8 cellular contexts compared by ENCODE assay signal in the genomic region with DNA sequence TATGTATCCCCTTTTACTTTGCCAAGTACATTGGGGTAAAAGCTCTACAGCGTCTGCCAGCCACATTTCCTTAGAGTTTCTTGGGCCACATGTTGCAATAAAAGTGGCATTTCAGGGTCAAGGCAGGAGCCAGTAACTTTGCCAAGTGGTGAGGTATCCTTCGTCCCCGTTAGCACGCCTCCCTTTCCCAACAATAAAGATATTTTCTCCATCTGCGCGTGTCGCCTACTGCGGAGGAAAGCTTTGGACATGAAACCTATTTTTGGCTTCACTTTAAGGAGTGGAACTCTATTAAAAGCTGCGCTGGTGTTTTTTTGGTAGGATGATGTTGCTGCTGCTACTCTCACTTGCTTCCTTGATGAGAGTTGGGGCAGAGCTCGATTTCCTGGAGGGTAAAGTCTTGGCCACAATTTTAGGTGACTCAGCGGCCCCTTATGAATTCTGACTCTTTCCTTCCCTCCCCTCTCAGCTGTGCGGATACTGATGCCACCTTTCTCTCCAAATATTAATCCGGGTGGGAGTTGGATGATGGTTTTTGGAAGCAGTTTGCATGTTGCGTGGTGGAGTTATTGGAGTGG. TPM values are rescaled to one million over a fixed set of nuclear protein-coding genes. Genes with fewer than 3 reads are reported as not detected.
A peak's percentile ranks its signal among the peaks of the same experiment; 100 is the strongest.
DNase-seq lines count a peak whose midpoint lies in the region; ATAC-seq and TF ChIP-seq lines count a peak whose summit lies in the region.

No MANE protein-coding gene starts in this region.

- H3K27me3 Mint-ChIP-seq in MCF 10A (ENCODE audit: insufficient read depth, unreplicated experiment): no peaks in the 10 kb centered on the region

- CTCF ChIA-PET in MCF 10A (lab: Yijun Ruan, JAX): interaction anchor here (0.5 to 1.2 kb wide), 3 partner anchors 80 to 773 kb away, joined by 3 to 4 read pairs (median 3); no protein-coding TSS in a partner anchor

- intact Hi-C loops in MCF 10A (cut with micrococcal nuclease): loop anchor here (1.0 to 5.0 kb wide), 2 partner anchors 346 to 681 kb away; no protein-coding TSS in a partner anchor

- no peaks in the 10 kb centered on the region for H3K9me3 Mint-ChIP-seq in MCF 10A (ENCODE audit: unreplicated experiment)

- TF ChIP-seq CTCF in MCF 10A (IDR thresholded peaks at IDR 0.05; ENCODE audit: unreplicated experiment): no peak

- BruUV-seq in MCF 10A (replicated peaks; lab: Mats Ljungman, UMichigan): TSS peak; percentile 57

- DNase-seq in NCI-H146 (lab: John Stamatoyannopoulos, UW) (peak; percentile 16), NCI-H146 treated with DMSO at 0.1 percent for 48 hours (lab: John Stamatoyannopoulos, UW; ENCODE audit: unreplicated experiment) (no peak), T follicular helper cell (ENCODE audit: low read depth) (peak; percentile 14), MCF 10A (ENCODE audit: unreplicated experiment) (peak; percentile 84), kidney glomerular epithelial cell (lab: John Stamatoyannopoulos, UW) (peak; percentile 81), epidermal melanocyte (ENCODE audit: insufficient read length, low spot score) (no peak)
- DNase-seq in stimulated activated CD4-positive, alpha-beta T cell treated with anti-CD3 and anti-CD28 coated beads, Interleukin-4, amount 100 ng/mL, for 4 hours: peak; percentile 2 to 45

- POLR2A ChIA-PET in MCF 10A (lab: Yijun Ruan, JAX): interaction anchor here (0.5 to 3.7 kb wide), 32 partner anchors 12 to 773 kb away, joined by 3 to 53 read pairs (median 4); a partner anchor contains a TSS

- peak overlapping the region; percentile 98 for H3K27ac Mint-ChIP-seq in MCF 10A (ENCODE audit: low read depth, unreplicated experiment)

- H3K36me3 Mint-ChIP-seq in MCF 10A (ENCODE audit: insufficient read depth, unreplicated experiment): no peaks in the 10 kb centered on the region

- ATAC-seq in HG03066 (IDR thresholded peaks at IDR 0.05; ENCODE audit: low read depth, unreplicated experiment): peak; percentile 11

- H3K4me1 Mint-ChIP-seq in MCF 10A (ENCODE audit: insufficient read depth, unreplicated experiment): peaks cover 15% of the 10 kb centered on the region

- peak overlapping the region; percentile 94 for H3K4me3 Mint-ChIP-seq in MCF 10A (ENCODE audit: unreplicated experiment)

RNA-seq across cellular contexts. Expression of a gene that starts 0.9 kb away (rescaled TPM):
- total RNA-seq in MCF 10A (2022): 35.9 and 38.6 TPM in 2 replicates

Comparison
In these comparisons a context has a peak if more than half of its experiments do, and no peak if none do; other contexts are left out.
1. DNase-seq: peak in NCI-H146 (single experiment), T follicular helper cell (single experiment), MCF 10A (single experiment), kidney glomerular epithelial cell (single experiment) and stimulated activated CD4-positive, alpha-beta T cell treated with anti-CD3 and anti-CD28 coated beads, Interleukin-4, amount 100 ng/mL, for 4 hours (2 of 2); none in NCI-H146 treated with DMSO at 0.1 percent for 48 hours (single experiment) and epidermal melanocyte (single experiment).